16 cellular contexts compared by ENCODE assay signal in the genomic region with DNA sequence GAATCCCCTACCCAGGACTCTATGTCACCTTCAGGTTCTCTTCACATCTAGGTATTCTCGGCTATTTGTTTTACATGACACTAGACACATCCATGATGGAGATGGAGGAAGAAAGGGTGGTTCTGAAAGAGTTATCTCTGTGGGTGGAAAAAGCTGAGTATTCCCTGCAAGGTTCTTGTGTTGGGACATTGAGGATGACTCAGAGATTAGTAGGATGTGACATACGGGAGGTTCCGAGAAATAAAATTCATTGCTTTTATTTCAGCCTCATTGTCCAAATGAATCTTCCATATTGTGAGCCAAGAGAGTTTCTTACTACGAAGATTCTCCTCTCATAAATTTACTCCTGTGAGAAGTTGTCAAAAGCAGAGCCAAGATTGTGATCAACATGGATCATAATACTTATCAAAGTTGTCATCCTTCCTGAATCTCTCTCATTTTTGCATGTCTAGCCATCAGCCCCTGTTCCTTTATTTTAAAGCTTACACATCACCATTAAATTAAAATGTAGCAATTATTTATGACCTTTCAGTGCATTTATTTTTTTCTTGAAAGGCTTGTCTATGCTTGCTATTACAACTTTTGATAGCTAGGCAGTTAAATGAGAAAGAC.
DNase-seq lines count a peak whose midpoint lies in the region; ATAC-seq, FAIRE-seq and TF ChIP-seq lines count a peak whose summit lies in the region.
"Had no signal": no experiment of that assay in that cellular context is flagged by ENCODE, and none has a peak within 500 bp of the region (broad histone marks: within the 10 kb centered on the region; RNA-seq: fewer than 3 reads in every experiment).

No MANE protein-coding gene starts in this region.

- H3K9ac ChIP-seq in GM23248, result no peak overlapping the region
- H3K9ac ChIP-seq in PC-3 (ENCODE audit: low read length), result no peak overlapping the region
- no peak overlapping the region for H3K9ac ChIP-seq in HepG2 (ENCODE audit: insufficient read depth, low read depth, low read length)

- no peaks in the 10 kb centered on the region for H4K20me1 ChIP-seq in GM23248 (ENCODE audit: insufficient read depth)
- no peaks in the 10 kb centered on the region for H4K20me1 ChIP-seq in PC-3 (ENCODE audit: low read length)
- H4K20me1 ChIP-seq in HepG2 (ENCODE audit: insufficient read depth, low read length), result no peaks in the 10 kb centered on the region

- H3K27me3 ChIP-seq in GM23248 (replicated peaks; ENCODE audit: insufficient read depth) (no peaks in the 10 kb centered on the region), PC-3 (ENCODE audit: low read length) (no peaks in the 10 kb centered on the region), HepG2 (ENCODE audit: control insufficient read depth in 1 of 2, insufficient read depth in 2 of 2, low read length in 2 of 2) (no peaks in the 10 kb centered on the region)

- no peak for TF ChIP-seq RAD21 in HepG2 (CRISPR knock-in tag; IDR thresholded peaks at IDR 0.05)

- H3K9me2 ChIP-seq in GM23248 (ENCODE audit: insufficient read depth) (no peaks in the 10 kb centered on the region), PC-3 (replicated peaks; ENCODE audit: low read length) (no peaks in the 10 kb centered on the region)

- H2AFZ ChIP-seq in GM23248, result no peak overlapping the region
- H2AFZ ChIP-seq in PC-3 (ENCODE audit: low read length), result no peak overlapping the region
- no peak overlapping the region for H2AFZ ChIP-seq in HepG2 (ENCODE audit: low read length)

- in situ Hi-C loops in GM23248 (cut with MboI) (no loop called here), HepG2 (cut with HindIII; ENCODE audit: extremely low pct_ligation_motif_present, low pct_unique_long_range_greater_than_20kb) (no loop called here)

- H3K4me2 ChIP-seq in GM23248 (ENCODE audit: unreplicated experiment) (no peak overlapping the region), PC-3 (ENCODE audit: low read length) (no peak overlapping the region), HepG2 (ENCODE audit: low read depth, low read length) (no peak overlapping the region)

- no peaks in the 10 kb centered on the region for H3K9me3 ChIP-seq in GM23248 (ENCODE audit: low read depth)
- H3K9me3 ChIP-seq in PC-3 (ENCODE audit: low read length), result no peaks in the 10 kb centered on the region
- H3K9me3 ChIP-seq in mucosa of descending colon, result no peaks in the 10 kb centered on the region
- no peaks in the 10 kb centered on the region for H3K9me3 ChIP-seq in HepG2 (ENCODE audit: low read length)

- H3K79me2 ChIP-seq in GM23248 (ENCODE audit: insufficient read depth), result no peaks in the 10 kb centered on the region
- H3K79me2 ChIP-seq in PC-3 (ENCODE audit: low read length), result no peaks in the 10 kb centered on the region
- H3K79me2 ChIP-seq in HepG2 (ENCODE audit: insufficient read depth, low read length), result no peaks in the 10 kb centered on the region

- peaks cover 16% of the 10 kb centered on the region for H3K4me1 ChIP-seq in GM23248 (ENCODE audit: insufficient read depth)
- H3K4me1 ChIP-seq in PC-3 (ENCODE audit: insufficient read depth, low read length), result peaks cover 14% of the 10 kb centered on the region
- no peaks in the 10 kb centered on the region for H3K4me1 ChIP-seq in mucosa of descending colon (ENCODE audit: low read depth)
- H3K4me1 ChIP-seq in HepG2 (ENCODE audit: insufficient read depth, low read length), result no peaks in the 10 kb centered on the region

- H3K27ac ChIP-seq in GM23248 (peak overlapping the region; percentile 3; the same call in 1 of the 2 replicates), PC-3 (ENCODE audit: low read length) (no peak overlapping the region), HepG2 (ENCODE audit: extremely low read length, insufficient read depth, low read length) (no peak overlapping the region)
- H3K27ac ChIP-seq: 22Rv1, SK-N-MC had no signal

- H3K4me3 ChIP-seq in GM23248, result 0 out of 2 replicates have a peak overlapping the region, but pooled peaks have one; percentile 4
- no peak overlapping the region for H3K4me3 ChIP-seq in PC-3 (ENCODE audit: low read length)
- no peak overlapping the region for H3K4me3 ChIP-seq in fibroblast of pulmonary artery (replicated peaks; ENCODE audit: low read depth, low read length)
- H3K4me3 ChIP-seq in mucosa of descending colon, result no peak overlapping the region
- H3K4me3 ChIP-seq in HepG2 (replicated peaks in 1 of 3; ENCODE audit: insufficient read depth in 1 of 3, low read depth in 2 of 3, low read length in 3 of 3), result no peak overlapping the region
- H3K4me3 ChIP-seq: SK-N-MC had no signal

- DNase-seq in A172 (ENCODE audit: low spot score) (peak; percentile 38), GM23248 (peak; percentile 77), PC-3 (peak; percentile 14), fibroblast of pulmonary artery (ENCODE audit: low read depth) (peak; percentile 10), cortex of kidney (lab: John Stamatoyannopoulos, UW) (no peak), mucosa of descending colon (no peak), HepG2 (ENCODE audit: low spot score) (no peak)
- DNase-seq: COR-L47, H7, NCI-H1694, NCI-H345, NCI-H69 had no signal

- BruUV-seq in PC-3 (replicated peaks; lab: Mats Ljungman, UMichigan) (no TSS peak), HepG2 (replicated peaks; lab: Mats Ljungman, UMichigan) (no TSS peak)

- CTCF ChIA-PET in PC-3 (lab: Charles Lee) (no interaction called here), HepG2 (lab: Yijun Ruan, JAX; ENCODE audit: low intra/inter-chr PET ratio, low total read pairs) (no interaction called here)

- intact Hi-C loops in PC-3 (cut with micrococcal nuclease), result no loop called here
- intact Hi-C loops in mucosa of descending colon (cut with DNase I, micrococcal nuclease), result no loop called here
- intact Hi-C loops in HepG2 (cut with micrococcal nuclease; ENCODE audit: unreplicated experiment), result no loop called here

- 13 to 18% methylated on average over 4 of the region's 4 CpGs for WGBS in GM23248 (ENCODE audit: low coverage in 1 of 2, low lambda C conversion rate in 2 of 2, missing lambda C conversion rate in 2 of 2), 2 experiments
- 33% methylated on average over 4 of the region's 4 CpGs for WGBS in HepG2 (ENCODE audit: low lambda C conversion rate)

- POLR2A ChIA-PET in PC-3 (lab: Charles Lee; ENCODE audit: unreplicated experiment) (no interaction called here), HepG2 (lab: Yijun Ruan, JAX) (no interaction called here)

- FAIRE-seq in HepG2 (lab: Jason Lieb, UNC), result no peak
- FAIRE-seq: G401.6 had no signal

- ATAC-seq in PC-3, result no peak
- ATAC-seq in GM18909 (IDR thresholded peaks at IDR 0.05; ENCODE audit: poor library complexity, unreplicated experiment), result no peak
- no peak for ATAC-seq in mucosa of descending colon
- ATAC-seq in HepG2, result no peak

- no peak for TF ChIP-seq POLR2A in HepG2 (IDR thresholded peaks at IDR 0.05; ENCODE audit: insufficient read depth in 1 of 2, low read depth in 2 of 2, low read length in 2 of 2)

- peaks cover 7% of the 10 kb centered on the region; the same call in 1 of the 2 replicates for H3F3A ChIP-seq in GM23248 (ENCODE audit: insufficient read depth)
- H3F3A ChIP-seq in PC-3 (ENCODE audit: low read length, unreplicated experiment), result no peaks in the 10 kb centered on the region

- H3K36me3 ChIP-seq in GM23248 (ENCODE audit: low read depth), result no peaks in the 10 kb centered on the region
- H3K36me3 ChIP-seq in PC-3 (ENCODE audit: low read depth, low read length), result no peaks in the 10 kb centered on the region
- no peaks in the 10 kb centered on the region for H3K36me3 ChIP-seq in mucosa of descending colon (ENCODE audit: low read depth)
- H3K36me3 ChIP-seq in HepG2 (replicated peaks in 1 of 2; ENCODE audit: control insufficient read depth in 1 of 2, insufficient read depth in 2 of 2, low read length in 2 of 2), result no peaks in the 10 kb centered on the region

- TF ChIP-seq EP300 in HepG2 (IDR thresholded peaks at IDR 0.05; ENCODE audit: low read depth in 2 of 2, low read length in 2 of 2) (no peak), HepG2 (CRISPR knock-in tag; IDR thresholded peaks at IDR 0.05; ENCODE audit: borderline replicate concordance) (no peak)

- TF ChIP-seq CTCF in PC-3 (conservative IDR thresholded peaks at IDR 0.05; ENCODE audit: low read depth, low read length) (no peak), fibroblast of pulmonary artery (IDR thresholded peaks at IDR 0.05; ENCODE audit: low read length, missing control alignments) (no peak), mucosa of descending colon (IDR thresholded peaks at IDR 0.05) (no peak), HepG2 (CRISPR knock-in tag; IDR thresholded peaks at IDR 0.05) (no peak)

TF ChIP-seq in HepG2, 621 proteins besides CTCF, POLR2A, EP300 and RAD21:
- no peak for TF ChIP-seq ZNF816 (CRISPR knock-in tag; IDR thresholded peaks at IDR 0.05; ENCODE audit: borderline replicate concordance)
- no peak for TF ChIP-seq SRF (IDR thresholded peaks at IDR 0.05; ENCODE audit: low read depth, low read length)
- TF ChIP-seq, protein P1, sequence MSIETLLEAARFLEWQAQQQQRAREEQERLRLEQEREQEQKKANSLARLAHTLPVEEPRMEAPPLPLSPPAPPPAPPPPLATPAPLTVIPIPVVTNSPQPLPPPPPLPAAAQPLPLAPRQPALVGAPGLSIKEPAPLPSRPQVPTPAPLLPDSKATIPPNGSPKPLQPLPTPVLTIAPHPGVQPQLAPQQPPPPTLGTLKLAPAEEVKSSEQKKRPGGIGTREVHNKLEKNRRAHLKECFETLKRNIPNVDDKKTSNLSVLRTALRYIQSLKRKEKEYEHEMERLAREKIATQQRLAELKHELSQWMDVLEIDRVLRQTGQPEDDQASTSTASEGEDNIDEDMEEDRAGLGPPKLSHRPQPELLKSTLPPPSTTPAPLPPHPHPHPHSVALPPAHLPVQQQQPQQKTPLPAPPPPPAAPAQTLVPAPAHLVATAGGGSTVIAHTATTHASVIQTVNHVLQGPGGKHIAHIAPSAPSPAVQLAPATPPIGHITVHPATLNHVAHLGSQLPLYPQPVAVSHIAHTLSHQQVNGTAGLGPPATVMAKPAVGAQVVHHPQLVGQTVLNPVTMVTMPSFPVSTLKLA (IDR thresholded peaks at IDR 0.05), result no peak

Comparison
In these comparisons a context has a peak if more than half of its experiments do, and no peak if none do; other contexts are left out.
1. DNase-seq: peak in A172 (single experiment), GM23248 (single experiment), PC-3 (single experiment) and fibroblast of pulmonary artery (single experiment); none in cortex of kidney (single experiment), mucosa of descending colon (0 of 3) and HepG2 (single experiment).